ENCODE assay signal across 9 cellular contexts in genomic region chr15:84656972-84657371, GRCh38. TPM values are rescaled to one million over a fixed set of nuclear protein-coding genes. Genes with fewer than 3 reads are reported as not detected.
DNase-seq lines count a peak whose midpoint lies in the region; ATAC-seq and TF ChIP-seq lines count a peak whose summit lies in the region.
"Had no signal": no experiment of that assay in that cellular context is flagged by ENCODE, and none has a peak within 500 bp of the region (broad histone marks: within the 10 kb centered on the region; RNA-seq: fewer than 3 reads in every experiment).

No MANE protein-coding gene starts in this region.

- H3K27me3 Mint-ChIP-seq in stimulated activated naive CD8-positive, alpha-beta T cell treated with anti-CD3 and anti-CD28 coated beads, Interleukin-15, Interleukin-2, amounts not matched to agents 100 ng/mL and 50 ng/mL, for 24 hours: no peaks in the 10 kb centered on the region
- no peaks in the 10 kb centered on the region for H3K27me3 Mint-ChIP-seq in activated CD8-positive, alpha-beta T cell treated with anti-CD3 and anti-CD28 coated beads, Interleukin-2, amount 10 ng/mL, durations not matched to agents 7 days and 5 days (ENCODE audit: low read depth)

- DNase-seq in stimulated activated naive CD8-positive, alpha-beta T cell treated with anti-CD3 and anti-CD28 coated beads, Interleukin-15, Interleukin-2, amounts not matched to agents 100 U/mL and 50 U/mL, for 24 hours: no peak
- DNase-seq in activated CD8-positive, alpha-beta T cell treated with anti-CD3 and anti-CD28 coated beads, Interleukin-2, amount 10 ng/mL, durations not matched to agents 7 days and 5 days: no peak
- no peak for DNase-seq in mesenchymal stem cell
- no peak for DNase-seq in NCI-H2196 treated with DMSO at 0.1 percent for 48 hours (lab: John Stamatoyannopoulos, UW; ENCODE audit: unreplicated experiment)
- DNase-seq: NCI-H1694 had no signal

- no peak overlapping the region for H2BK12ac ChIP-seq in mesenchymal stem cell (ENCODE audit: low read length in 2 of 2)

- no peak overlapping the region for H3K18ac ChIP-seq in mesenchymal stem cell (ENCODE audit: low read depth in 1 of 2, low read length in 2 of 2)

- H3K9me3 ChIP-seq in mesenchymal stem cell (ENCODE audit: control insufficient read depth, low read length): no peaks in the 10 kb centered on the region
- no peaks in the 10 kb centered on the region for H3K9me3 ChIP-seq in gastroesophageal sphincter

- no peak overlapping the region for H4K91ac ChIP-seq in mesenchymal stem cell (ENCODE audit: low read length)

- H3K9me3 Mint-ChIP-seq in stimulated activated naive CD8-positive, alpha-beta T cell treated with anti-CD3 and anti-CD28 coated beads, Interleukin-15, Interleukin-2, amounts not matched to agents 100 ng/mL and 50 ng/mL, for 24 hours: no peaks in the 10 kb centered on the region
- no peaks in the 10 kb centered on the region for H3K9me3 Mint-ChIP-seq in activated CD8-positive, alpha-beta T cell treated with anti-CD3 and anti-CD28 coated beads, Interleukin-2, amount 10 ng/mL, durations not matched to agents 7 days and 5 days (ENCODE audit: insufficient read depth)

- no peak overlapping the region for H4K8ac ChIP-seq in mesenchymal stem cell (ENCODE audit: low read length)

- peak overlapping the region; percentile 85 for H3K9ac ChIP-seq in mesenchymal stem cell (ENCODE audit: low read length)

- no peak overlapping the region for H3K27ac ChIP-seq in mesenchymal stem cell (ENCODE audit: low read length, poor library complexity, severe bottlenecking)
- no peak overlapping the region for H3K27ac ChIP-seq in gastroesophageal sphincter

- H3K4me1 ChIP-seq in mesenchymal stem cell (ENCODE audit: control insufficient read depth, insufficient read depth, low read depth, low read length): peaks cover 22% of the 10 kb centered on the region
- H3K4me1 ChIP-seq in gastroesophageal sphincter: peaks cover 0 to 51% (median 22%) of the 10 kb centered on the region in 3 donors

- H3K4me1 Mint-ChIP-seq in stimulated activated naive CD8-positive, alpha-beta T cell treated with anti-CD3 and anti-CD28 coated beads, Interleukin-15, Interleukin-2, amounts not matched to agents 100 ng/mL and 50 ng/mL, for 24 hours (ENCODE audit: low read depth): peaks cover 49% of the 10 kb centered on the region
- H3K4me1 Mint-ChIP-seq in activated CD8-positive, alpha-beta T cell treated with anti-CD3 and anti-CD28 coated beads, Interleukin-2, amount 10 ng/mL, durations not matched to agents 7 days and 5 days (ENCODE audit: low read depth): peaks cover 51% of the 10 kb centered on the region

- POLR2A ChIA-PET in activated CD8-positive, alpha-beta T cell treated with anti-CD3 and anti-CD28 coated beads, Interleukin-2, amount 10 ng/mL, durations not matched to agents 7 days and 5 days (lab: Charles Lee): interaction anchor here (1.5 kb wide), 1 partner anchor 48 kb away, joined by 3 read pairs; no protein-coding TSS in a partner anchor

- H3K14ac ChIP-seq in mesenchymal stem cell (ENCODE audit: low read length in 2 of 2): no peak overlapping the region

- no peak overlapping the region for H2BK15ac ChIP-seq in mesenchymal stem cell (ENCODE audit: low read depth, poor library complexity, severe bottlenecking)

- no peak overlapping the region for H2BK5ac ChIP-seq in mesenchymal stem cell (ENCODE audit: low read depth, low read length, poor library complexity, severe bottlenecking)

- CTCF ChIA-PET in activated CD8-positive, alpha-beta T cell treated with anti-CD3 and anti-CD28 coated beads, Interleukin-2, amount 10 ng/mL, durations not matched to agents 7 days and 5 days (lab: Charles Lee): interaction anchor here (1.0 to 4.7 kb wide), 7 partner anchors 17 to 271 kb away, joined by 3 to 30 read pairs (median 4); no protein-coding TSS in a partner anchor

- H3K4me2 ChIP-seq in mesenchymal stem cell (ENCODE audit: low read length, poor library complexity, severe bottlenecking): no peak overlapping the region

- H3K79me1 ChIP-seq in mesenchymal stem cell (replicated peaks; ENCODE audit: low read length, poor library complexity, severe bottlenecking): peaks cover 11% of the 10 kb centered on the region

- H3K27me3 ChIP-seq in mesenchymal stem cell (ENCODE audit: control insufficient read depth in 1 of 2, insufficient read depth in 1 of 2, low read length in 2 of 2) (no peaks in the 10 kb centered on the region), gastroesophageal sphincter (no peaks in the 10 kb centered on the region)

- H3K23ac ChIP-seq in mesenchymal stem cell (ENCODE audit: low read length in 2 of 2): no peak overlapping the region

- no peak for TF ChIP-seq CTCF in gastroesophageal sphincter (IDR thresholded peaks at IDR 0.05)

- H3K36me3 ChIP-seq in mesenchymal stem cell (ENCODE audit: control insufficient read depth in 1 of 2, insufficient read depth in 2 of 2, low read depth in 1 of 2, low read length in 2 of 2): peaks cover 8 to 23% of the 10 kb centered on the region in 2 experiments
- H3K36me3 ChIP-seq in gastroesophageal sphincter: peaks cover 0 to 5% of the 10 kb centered on the region in 2 donors

- H2AFZ ChIP-seq in mesenchymal stem cell (ENCODE audit: low read depth, low read length): no peak overlapping the region

- TF ChIP-seq EP300 in gastroesophageal sphincter (IDR thresholded peaks at IDR 0.05): no peak

- peaks cover 6% of the 10 kb centered on the region for H3K36me3 Mint-ChIP-seq in stimulated activated naive CD8-positive, alpha-beta T cell treated with anti-CD3 and anti-CD28 coated beads, Interleukin-15, Interleukin-2, amounts not matched to agents 100 ng/mL and 50 ng/mL, for 24 hours (ENCODE audit: low read depth)
- H3K36me3 Mint-ChIP-seq in activated CD8-positive, alpha-beta T cell treated with anti-CD3 and anti-CD28 coated beads, Interleukin-2, amount 10 ng/mL, durations not matched to agents 7 days and 5 days (ENCODE audit: low read depth): peaks cover 16% of the 10 kb centered on the region

- no peak for TF ChIP-seq POLR2A in gastroesophageal sphincter (IDR thresholded peaks at IDR 0.05)

- peak overlapping the region; percentile 69 for H3K4me3 Mint-ChIP-seq in stimulated activated naive CD8-positive, alpha-beta T cell treated with anti-CD3 and anti-CD28 coated beads, Interleukin-15, Interleukin-2, amounts not matched to agents 100 ng/mL and 50 ng/mL, for 24 hours
- H3K4me3 Mint-ChIP-seq in activated CD8-positive, alpha-beta T cell treated with anti-CD3 and anti-CD28 coated beads, Interleukin-2, amount 10 ng/mL, durations not matched to agents 7 days and 5 days: peak overlapping the region; percentile 62

- ATAC-seq in stimulated activated naive CD8-positive, alpha-beta T cell treated with anti-CD3 and anti-CD28 coated beads, Interleukin-15, Interleukin-2, amounts not matched to agents 100 U/mL and 50 U/mL, for 24 hours: no peak
- ATAC-seq in activated CD8-positive, alpha-beta T cell treated with anti-CD3 and anti-CD28 coated beads, Interleukin-2, amount 10 ng/mL, durations not matched to agents 7 days and 5 days: no peak
- ATAC-seq in HG02763 (IDR thresholded peaks at IDR 0.05; ENCODE audit: unreplicated experiment) (no peak), gastroesophageal sphincter (no peak), GM21528 (IDR thresholded peaks at IDR 0.05; ENCODE audit: low FRiP score, unreplicated experiment) (no peak)

- H3K4me3 ChIP-seq in mesenchymal stem cell (ENCODE audit: insufficient read depth in 1 of 2, low read depth in 1 of 2, low read length in 2 of 2) (peak overlapping the region in 1 of 2 experiments; percentile 78), gastroesophageal sphincter (no peak overlapping the region)

- H3K4ac ChIP-seq in mesenchymal stem cell (ENCODE audit: low read depth in 1 of 2, low read length in 2 of 2): no peak overlapping the region

- 81% methylated on average over 7 of the region's 7 CpGs for WGBS in mesenchymal stem cell
- WGBS in gastroesophageal sphincter (ENCODE audit: low coverage in 1 of 2), 2 donors: no CpG with 5 or more reads among the region's 7 CpGs

- H3K27ac Mint-ChIP-seq in stimulated activated naive CD8-positive, alpha-beta T cell treated with anti-CD3 and anti-CD28 coated beads, Interleukin-15, Interleukin-2, amounts not matched to agents 100 ng/mL and 50 ng/mL, for 24 hours: no peak overlapping the region
- no peak overlapping the region for H3K27ac Mint-ChIP-seq in activated CD8-positive, alpha-beta T cell treated with anti-CD3 and anti-CD28 coated beads, Interleukin-2, amount 10 ng/mL, durations not matched to agents 7 days and 5 days

- H2BK120ac ChIP-seq in mesenchymal stem cell (ENCODE audit: low read depth, low read length): no peak overlapping the region

- H2AK5ac ChIP-seq in mesenchymal stem cell (ENCODE audit: low read length, severe bottlenecking): no peak overlapping the region

RNA-seq across cellular contexts. Expression of gene NMB, which starts 1.0 kb away (rescaled TPM):
- total RNA-seq in activated CD8-positive, alpha-beta T cell treated with anti-CD3 and anti-CD28 coated beads, Interleukin-2, amount 10 ng/mL, durations not matched to agents 7 days and 5 days: 1 to 10 TPM; 3.3 to 4.1 TPM
- 4.5 TPM for polyA plus RNA-seq in mesenchymal stem cell (2013, experiment 1 of 2)
- polyA plus RNA-seq in mesenchymal stem cell (2013, experiment 2 of 2): 4.7 TPM
- total RNA-seq in gastroesophageal sphincter: 1 to 10 TPM; 2.1 to 4.6 (median 3.9) TPM

RNA-seq across cellular contexts. Expression of gene WDR73, which starts 2.9 kb away (rescaled TPM):
- 10 to 100 TPM; 22.1 to 23.8 TPM for total RNA-seq in activated CD8-positive, alpha-beta T cell treated with anti-CD3 and anti-CD28 coated beads, Interleukin-2, amount 10 ng/mL, durations not matched to agents 7 days and 5 days
- 13.9 TPM for polyA plus RNA-seq in mesenchymal stem cell (2013, experiment 1 of 2)
- 13.7 TPM for polyA plus RNA-seq in mesenchymal stem cell (2013, experiment 2 of 2)
- 10 to 100 TPM; 12.6 to 43.3 (median 20.2) TPM for total RNA-seq in gastroesophageal sphincter

RNA-seq across cellular contexts. Expression of gene ZSCAN2, which starts 56.2 kb away (rescaled TPM):
- 1 to 10 TPM; 6.5 to 6.7 TPM for total RNA-seq in activated CD8-positive, alpha-beta T cell treated with anti-CD3 and anti-CD28 coated beads, Interleukin-2, amount 10 ng/mL, durations not matched to agents 7 days and 5 days
- polyA plus RNA-seq in mesenchymal stem cell (2013, experiment 1 of 2): 9.3 TPM
- 9.2 TPM for polyA plus RNA-seq in mesenchymal stem cell (2013, experiment 2 of 2)
- total RNA-seq in gastroesophageal sphincter: 10 to 100 TPM in 1 of 4 donors, 1 to 10 TPM in 3; 3.5 to 13.8 (median 7.1) TPM

RNA-seq across cellular contexts. Expression of gene SEC11A, which starts 59.0 kb away (rescaled TPM):
- total RNA-seq in activated CD8-positive, alpha-beta T cell treated with anti-CD3 and anti-CD28 coated beads, Interleukin-2, amount 10 ng/mL, durations not matched to agents 7 days and 5 days: 100 to 1,000 TPM; 117 to 119 TPM
- polyA plus RNA-seq in mesenchymal stem cell (2013, experiment 1 of 2): 265 TPM
- 272 TPM for polyA plus RNA-seq in mesenchymal stem cell (2013, experiment 2 of 2)
- 100 to 1,000 TPM in 2 of 4 donors, 10 to 100 TPM in 2; 63.3 to 139 (median 99.4) TPM for total RNA-seq in gastroesophageal sphincter
